19 cellular contexts compared by ENCODE assay signal in genomic region chr1:56357931-56358783, GRCh38.
"Had no signal": no experiment of that assay in that cellular context is flagged by ENCODE, and none has a peak within 500 bp of the region (broad histone marks: within the 10 kb centered on the region; RNA-seq: fewer than 3 reads in every experiment).

No MANE protein-coding gene starts in this region.

- H3K9me3 ChIP-seq: SJCRH30, tibial artery, uterus had no signal

- H3K4me1 ChIP-seq: SJCRH30, tibial artery, uterus had no signal

- H3K27ac ChIP-seq: dorsolateral prefrontal cortex, SJCRH30, tibial artery, uterus, VCaP had no signal

- H3K36me3 ChIP-seq: cardiac muscle cell, SJCRH30, tibial artery, uterus had no signal

- DNase-seq: activated CD4-positive, alpha-beta T cell treated with anti-CD3 and anti-CD28 coated beads for 1 hour; activated CD8-positive, alpha-beta memory T cell treated with anti-CD3 and anti-CD28 coated beads for 24 hours; activated effector memory CD4-positive, alpha-beta T cell treated with anti-CD3 and anti-CD28 coated beads, Interleukin-2, amount 50 U/mL, for 16 hours; activated T-cell treated with anti-CD3 and anti-CD28 coated beads, Interleukin-2, amount 50 U/mL, for 72 hours; dorsolateral prefrontal cortex; hippocampal formation; naive thymus-derived CD8-positive, alpha-beta T cell; SJCRH30; stimulated activated CD4-positive, alpha-beta T cell treated with anti-CD3 and anti-CD28 coated beads, Interleukin-12 subunit alpha, Interleukin-12 subunit beta, amount 100 ng/mL, for 4 hours; stimulated activated CD4-positive, alpha-beta T cell treated with anti-CD3 and anti-CD28 coated beads, Interleukin-1b, Interleukin-23, amount 100 ng/mL, for 48 hours; stimulated activated naive CD4-positive, alpha-beta T cell treated with Interleukin-2 at 50 U/mL for 16 hours; T-helper 17 cell; tibial artery; uterus had no signal

- H3K27me3 ChIP-seq: cardiac muscle cell, SJCRH30, tibial artery, uterus had no signal

- FAIRE-seq: astrocyte, islet of Langerhans had no signal

- ATAC-seq: activated T-cell treated with anti-CD3 and anti-CD28 coated beads, Interleukin-2, amount 50 U/mL, for 72 hours; left lobe of liver; naive thymus-derived CD8-positive, alpha-beta T cell; T-helper 17 cell had no signal

- H3K4me3 ChIP-seq: cardiac muscle cell, dorsolateral prefrontal cortex, SJCRH30, tibial artery, uterus had no signal
